1 cellular context compared by ENCODE assay signal in the genomic region with DNA sequence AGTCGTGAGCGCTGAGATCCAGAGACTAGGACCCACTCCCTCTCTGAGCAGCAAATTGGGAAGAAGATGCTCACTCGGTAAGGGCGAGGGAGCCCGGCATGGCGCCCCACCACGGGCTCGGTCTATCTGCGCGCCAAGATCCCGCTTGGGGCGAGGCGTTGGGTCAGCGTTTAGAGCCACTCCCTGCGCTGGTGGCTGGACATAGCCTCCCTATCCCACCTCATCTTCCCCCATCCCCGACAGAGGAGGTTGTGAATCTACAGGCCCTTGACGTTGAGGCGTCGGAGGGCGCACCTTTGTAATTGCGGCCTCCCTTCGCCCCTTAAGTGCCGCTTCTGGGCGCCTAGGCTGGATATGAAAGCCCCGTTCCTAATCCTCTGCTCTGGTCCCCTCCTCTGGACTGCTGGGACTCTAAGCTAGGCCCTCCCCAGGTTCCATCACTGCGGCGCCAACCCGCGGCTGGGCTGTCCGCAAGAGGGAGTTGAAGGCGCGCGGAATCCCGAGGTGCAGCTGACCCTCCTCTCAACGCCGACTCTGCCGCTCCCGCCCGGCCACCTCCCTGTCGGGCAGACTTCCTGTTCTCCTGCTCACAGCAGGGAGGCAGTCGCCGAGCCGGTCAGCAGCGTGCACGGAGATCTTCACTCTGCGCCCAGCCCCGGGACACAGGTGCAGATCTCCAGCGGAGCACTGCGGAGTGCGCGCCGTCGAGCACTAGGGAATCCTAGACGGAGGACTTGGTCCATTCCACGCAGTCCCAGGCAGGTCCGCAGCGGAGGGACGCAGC.
TF ChIP-seq lines count a peak whose summit lies in the region.

No MANE protein-coding gene starts in this region.

TF ChIP-seq in HEK293, 187 proteins besides CTCF, POLR2A, EP300 and RAD21 (continued from another document):
- TF ChIP-seq, protein P1, sequence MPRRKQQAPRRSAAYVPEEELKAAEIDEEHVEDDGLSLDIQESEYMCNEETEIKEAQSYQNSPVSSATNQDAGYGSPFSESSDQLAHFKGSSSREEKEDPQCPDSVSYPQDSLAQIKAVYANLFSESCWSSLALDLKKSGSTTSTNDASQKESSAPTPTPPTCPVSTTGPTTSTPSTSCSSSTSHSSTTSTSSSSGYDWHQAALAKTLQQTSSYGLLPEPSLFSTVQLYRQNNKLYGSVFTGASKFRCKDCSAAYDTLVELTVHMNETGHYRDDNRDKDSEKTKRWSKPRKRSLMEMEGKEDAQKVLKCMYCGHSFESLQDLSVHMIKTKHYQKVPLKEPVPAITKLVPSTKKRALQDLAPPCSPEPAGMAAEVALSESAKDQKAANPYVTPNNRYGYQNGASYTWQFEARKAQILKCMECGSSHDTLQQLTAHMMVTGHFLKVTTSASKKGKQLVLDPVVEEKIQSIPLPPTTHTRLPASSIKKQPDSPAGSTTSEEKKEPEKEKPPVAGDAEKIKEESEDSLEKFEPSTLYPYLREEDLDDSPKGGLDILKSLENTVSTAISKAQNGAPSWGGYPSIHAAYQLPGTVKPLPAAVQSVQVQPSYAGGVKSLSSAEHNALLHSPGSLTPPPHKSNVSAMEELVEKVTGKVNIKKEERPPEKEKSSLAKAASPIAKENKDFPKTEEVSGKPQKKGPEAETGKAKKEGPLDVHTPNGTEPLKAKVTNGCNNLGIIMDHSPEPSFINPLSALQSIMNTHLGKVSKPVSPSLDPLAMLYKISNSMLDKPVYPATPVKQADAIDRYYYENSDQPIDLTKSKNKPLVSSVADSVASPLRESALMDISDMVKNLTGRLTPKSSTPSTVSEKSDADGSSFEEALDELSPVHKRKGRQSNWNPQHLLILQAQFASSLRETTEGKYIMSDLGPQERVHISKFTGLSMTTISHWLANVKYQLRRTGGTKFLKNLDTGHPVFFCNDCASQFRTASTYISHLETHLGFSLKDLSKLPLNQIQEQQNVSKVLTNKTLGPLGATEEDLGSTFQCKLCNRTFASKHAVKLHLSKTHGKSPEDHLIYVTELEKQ (tag by site-specific recombination; IDR thresholded peaks at IDR 0.05; ENCODE audit: borderline replicate concordance) = no peak
- TF ChIP-seq REPIN1 (tag by site-specific recombination; IDR thresholded peaks at IDR 0.05; ENCODE audit: low read depth) (no peak), ZNF404 (tag by site-specific recombination; IDR thresholded peaks at IDR 0.05) (no peak), ZNF157 (tag by site-specific recombination; IDR thresholded peaks at IDR 0.05) (no peak), SALL2 (tag by site-specific recombination; IDR thresholded peaks at IDR 0.05; ENCODE audit: borderline replicate concordance) (no peak), ZNF530 (tag by site-specific recombination; IDR thresholded peaks at IDR 0.05; ENCODE audit: low read depth) (no peak), SP2 (tag by site-specific recombination; IDR thresholded peaks at IDR 0.05) (no peak), ZNF701 (tag by site-specific recombination; IDR thresholded peaks at IDR 0.05) (no peak), ZBTB21 (tag by site-specific recombination; IDR thresholded peaks at IDR 0.05) (no peak), ZEB2 (tag by site-specific recombination; IDR thresholded peaks at IDR 0.05) (no peak), KLF7 (tag by site-specific recombination; IDR thresholded peaks at IDR 0.05; ENCODE audit: borderline replicate concordance) (no peak), GLI4 (tag by site-specific recombination; IDR thresholded peaks at IDR 0.05) (no peak)
- TF ChIP-seq, protein P2, sequence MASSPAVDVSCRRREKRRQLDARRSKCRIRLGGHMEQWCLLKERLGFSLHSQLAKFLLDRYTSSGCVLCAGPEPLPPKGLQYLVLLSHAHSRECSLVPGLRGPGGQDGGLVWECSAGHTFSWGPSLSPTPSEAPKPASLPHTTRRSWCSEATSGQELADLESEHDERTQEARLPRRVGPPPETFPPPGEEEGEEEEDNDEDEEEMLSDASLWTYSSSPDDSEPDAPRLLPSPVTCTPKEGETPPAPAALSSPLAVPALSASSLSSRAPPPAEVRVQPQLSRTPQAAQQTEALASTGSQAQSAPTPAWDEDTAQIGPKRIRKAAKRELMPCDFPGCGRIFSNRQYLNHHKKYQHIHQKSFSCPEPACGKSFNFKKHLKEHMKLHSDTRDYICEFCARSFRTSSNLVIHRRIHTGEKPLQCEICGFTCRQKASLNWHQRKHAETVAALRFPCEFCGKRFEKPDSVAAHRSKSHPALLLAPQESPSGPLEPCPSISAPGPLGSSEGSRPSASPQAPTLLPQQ (tag by site-specific recombination; IDR thresholded peaks at IDR 0.05) = no peak
- TF ChIP-seq, protein P3, sequence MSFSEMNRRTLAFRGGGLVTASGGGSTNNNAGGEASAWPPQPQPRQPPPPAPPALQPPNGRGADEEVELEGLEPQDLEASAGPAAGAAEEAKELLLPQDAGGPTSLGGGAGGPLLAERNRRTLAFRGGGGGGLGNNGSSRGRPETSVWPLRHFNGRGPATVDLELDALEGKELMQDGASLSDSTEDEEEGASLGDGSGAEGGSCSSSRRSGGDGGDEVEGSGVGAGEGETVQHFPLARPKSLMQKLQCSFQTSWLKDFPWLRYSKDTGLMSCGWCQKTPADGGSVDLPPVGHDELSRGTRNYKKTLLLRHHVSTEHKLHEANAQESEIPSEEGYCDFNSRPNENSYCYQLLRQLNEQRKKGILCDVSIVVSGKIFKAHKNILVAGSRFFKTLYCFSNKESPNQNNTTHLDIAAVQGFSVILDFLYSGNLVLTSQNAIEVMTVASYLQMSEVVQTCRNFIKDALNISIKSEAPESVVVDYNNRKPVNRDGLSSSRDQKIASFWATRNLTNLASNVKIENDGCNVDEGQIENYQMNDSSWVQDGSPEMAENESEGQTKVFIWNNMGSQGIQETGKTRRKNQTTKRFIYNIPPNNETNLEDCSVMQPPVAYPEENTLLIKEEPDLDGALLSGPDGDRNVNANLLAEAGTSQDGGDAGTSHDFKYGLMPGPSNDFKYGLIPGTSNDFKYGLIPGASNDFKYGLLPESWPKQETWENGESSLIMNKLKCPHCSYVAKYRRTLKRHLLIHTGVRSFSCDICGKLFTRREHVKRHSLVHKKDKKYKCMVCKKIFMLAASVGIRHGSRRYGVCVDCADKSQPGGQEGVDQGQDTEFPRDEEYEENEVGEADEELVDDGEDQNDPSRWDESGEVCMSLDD (tag by site-specific recombination; IDR thresholded peaks at IDR 0.05) = no peak
- TF ChIP-seq, protein P4, sequence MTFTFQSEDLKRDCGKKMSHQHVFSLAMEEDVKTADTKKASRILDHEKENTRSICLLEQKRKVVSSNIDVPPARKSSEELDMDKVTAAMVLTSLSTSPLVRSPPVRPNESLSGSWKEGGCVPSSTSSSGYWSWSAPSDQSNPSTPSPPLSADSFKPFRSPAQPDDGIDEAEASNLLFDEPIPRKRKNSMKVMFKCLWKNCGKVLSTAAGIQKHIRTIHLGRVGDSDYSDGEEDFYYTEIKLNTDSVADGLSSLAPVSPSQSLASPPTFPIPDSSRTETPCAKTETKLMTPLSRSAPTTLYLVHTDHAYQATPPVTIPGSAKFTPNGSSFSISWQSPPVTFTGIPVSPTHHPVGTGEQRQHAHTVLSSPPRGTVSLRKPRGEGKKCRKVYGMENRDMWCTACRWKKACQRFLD (tag by site-specific recombination; IDR thresholded peaks at IDR 0.05) = no peak
